In genomic region chr21:33115586-33116541, GRCh38 we compare ENCODE assay signal across 13 cellular contexts. TPM values are rescaled to one million over a fixed set of nuclear protein-coding genes. Genes with fewer than 3 reads are reported as not detected.
DNase-seq lines count a peak whose midpoint lies in the region; ATAC-seq, FAIRE-seq and TF ChIP-seq lines count a peak whose summit lies in the region.
"Had no signal": no experiment of that assay in that cellular context is flagged by ENCODE, and none has a peak within 500 bp of the region (broad histone marks: within the 10 kb centered on the region; RNA-seq: fewer than 3 reads in every experiment).

No MANE protein-coding gene starts in this region.

- H3K36me3 Mint-ChIP-seq in CD4-positive, alpha-beta memory T cell = no peaks in the 10 kb centered on the region
- H3K36me3 Mint-ChIP-seq in WTC11 = no peaks in the 10 kb centered on the region
- H3K36me3 Mint-ChIP-seq: IgD-negative memory B cell had no signal

- intact Hi-C loops in CD4-positive, alpha-beta memory T cell (cut with micrococcal nuclease) = no loop called here

- H3K9me3 ChIP-seq in CD4-positive, alpha-beta memory T cell (ENCODE audit: control insufficient read depth in 1 of 2, low read length in 2 of 2) = no peaks in the 10 kb centered on the region
- H3K9me3 ChIP-seq: Peyer's patch, tibial nerve had no signal

- no peak for TF ChIP-seq CTCF in WTC11 (IDR thresholded peaks at IDR 0.05)

- no peaks in the 10 kb centered on the region for H3K36me3 ChIP-seq in CD4-positive, alpha-beta memory T cell (ENCODE audit: insufficient read depth, low read length)
- H3K36me3 ChIP-seq: Peyer's patch, tibial nerve had no signal

- no peaks in the 10 kb centered on the region for H3K9me3 Mint-ChIP-seq in CD4-positive, alpha-beta memory T cell
- H3K9me3 Mint-ChIP-seq in WTC11 = no peaks in the 10 kb centered on the region
- H3K9me3 Mint-ChIP-seq: CD14-positive monocyte, IgD-negative memory B cell had no signal

- FAIRE-seq in frontal cortex (lab: Jason Lieb, UNC) = no peak

- peak overlapping the region in 1 of 7 donors; percentile 44 for H3K27ac Mint-ChIP-seq in CD4-positive, alpha-beta memory T cell
- peak overlapping the region; percentile 21; the same call in 1 of the 2 replicates for H3K27ac Mint-ChIP-seq in WTC11
- H3K27ac Mint-ChIP-seq: IgD-negative memory B cell had no signal

- peak; percentile 31 for ATAC-seq in WTC11

- peak overlapping the region in 7 of 8 donors; percentile 62 to 88 (median 68) for H3K4me3 Mint-ChIP-seq in CD4-positive, alpha-beta memory T cell
- no peak overlapping the region for H3K4me3 Mint-ChIP-seq in WTC11
- H3K4me3 Mint-ChIP-seq: CD14-positive monocyte, IgD-negative memory B cell had no signal

- peaks cover 24% of the 10 kb centered on the region for H3K4me1 ChIP-seq in CD4-positive, alpha-beta memory T cell (ENCODE audit: insufficient read depth, low read length)
- H3K4me1 ChIP-seq: Peyer's patch had no signal

- DNase-seq in CD4-positive, alpha-beta memory T cell = no peak
- DNase-seq in Jurkat, Clone E6-1 (ENCODE audit: low read depth, low spot score) = peak; percentile 36
- DNase-seq in WTC11 (ENCODE audit: low spot score) (no peak), midbrain (lab: John Stamatoyannopoulos, UW) (peak; percentile 75), frontal cortex (ENCODE audit: low spot score in 2 of 2) (no peak), KG1 (lab: John Stamatoyannopoulos, UW) (no peak), RKO (ENCODE audit: low spot score) (no peak), middle frontal gyrus (ENCODE audit: extremely low spot score, low spot score) (no peak)
- DNase-seq: Peyer's patch had no signal

- no peak overlapping the region for H3K27ac ChIP-seq in CD4-positive, alpha-beta memory T cell (ENCODE audit: low read depth, low read length)
- H3K27ac ChIP-seq: Peyer's patch, skin epidermis had no signal

- CTCF ChIA-PET in CD4-positive, alpha-beta memory T cell (lab: Charles Lee; ENCODE audit: partially characterized antibody) = no interaction called here
- CTCF ChIA-PET in WTC11 (lab: Charles Lee) = interaction anchor here (0.8 to 2.1 kb wide), 3 partner anchors 11 to 122 kb away, joined by 3 to 17 read pairs (median 4); partner anchors contain the start of gene OLIG2

- H3K27me3 Mint-ChIP-seq in CD4-positive, alpha-beta memory T cell = peaks cover 6 to 14% of the 10 kb centered on the region in 2 donors
- peaks cover 12% of the 10 kb centered on the region for H3K27me3 Mint-ChIP-seq in WTC11 (ENCODE audit: low read depth)

- H3K27me3 ChIP-seq in CD4-positive, alpha-beta memory T cell (ENCODE audit: insufficient read depth, low read length) = no peaks in the 10 kb centered on the region
- H3K27me3 ChIP-seq: Peyer's patch had no signal

- POLR2A ChIA-PET in CD4-positive, alpha-beta memory T cell (lab: Charles Lee; ENCODE audit: partially characterized antibody) = no interaction called here
- POLR2A ChIA-PET in WTC11 (lab: Charles Lee) = no interaction called here

- peaks cover 11 to 40% (median 31%) of the 10 kb centered on the region in 4 donors for H3K4me1 Mint-ChIP-seq in CD4-positive, alpha-beta memory T cell
- peaks cover 63% of the 10 kb centered on the region for H3K4me1 Mint-ChIP-seq in WTC11

- H3K4me3 ChIP-seq in CD4-positive, alpha-beta memory T cell (ENCODE audit: low read length in 2 of 2) = peak overlapping the region in 1 of 2 donors; percentile 7
- H3K4me3 ChIP-seq in Jurkat, Clone E6-1 (ENCODE audit: low read length) = peak overlapping the region; percentile 13
- H3K4me3 ChIP-seq: Peyer's patch, skin epidermis, tibial nerve had no signal

TF ChIP-seq in WTC11, 78 proteins besides CTCF, POLR2A, EP300 and RAD21 (continues in another document):
- TF ChIP-seq ZNF281 (CRISPR knock-in tag; IDR thresholded peaks at IDR 0.05) (no peak), ZNF532 (CRISPR knock-in tag; IDR thresholded peaks at IDR 0.05; ENCODE audit: borderline replicate concordance) (no peak), FOXP1 (CRISPR knock-in tag; IDR thresholded peaks at IDR 0.05; ENCODE audit: borderline replicate concordance) (no peak), ZNF219 (CRISPR knock-in tag; IDR thresholded peaks at IDR 0.05; ENCODE audit: borderline replicate concordance) (no peak), EMX1 (CRISPR knock-in tag; IDR thresholded peaks at IDR 0.05) (no peak), E2F1 (CRISPR knock-in tag; IDR thresholded peaks at IDR 0.05) (no peak), TP53 (CRISPR knock-in tag; IDR thresholded peaks at IDR 0.05) (no peak), ZNF138 (CRISPR knock-in tag; conservative IDR thresholded peaks at IDR 0.05) (no peak), ZNF263 (CRISPR knock-in tag; IDR thresholded peaks at IDR 0.05; ENCODE audit: low read depth) (no peak)

RNA-seq across cellular contexts. Expression of gene OLIG1, which starts 45.9 kb away (rescaled TPM):
- not detected for total RNA-seq in CD4-positive, alpha-beta memory T cell
- polyA plus RNA-seq in CD4-positive, alpha-beta memory T cell = not detected
- 2.6 TPM for polyA plus RNA-seq in Jurkat, Clone E6-1 (2012; ENCODE audit: insufficient read depth, insufficient read length)
- total RNA-seq in WTC11 (2021) = 2.1 to 2.4 TPM (median 2.2 TPM) in 3 replicates
- total RNA-seq in frontal cortex = 6.1 TPM
- total RNA-seq: Peyer's patch, tibial nerve had no signal
- polyA plus RNA-seq: IgD-negative memory B cell had no signal

Comparison
In these comparisons a context has a peak if more than half of its experiments do, and no peak if none do; other contexts are left out.
1. DNase-seq: peak in Jurkat, Clone E6-1 (single experiment) and midbrain (single experiment); none in CD4-positive, alpha-beta memory T cell (0 of 5), WTC11 (single experiment), frontal cortex (0 of 2), KG1 (single experiment), RKO (single experiment) and middle frontal gyrus (single experiment).